Comparison of ENCODE assay signal across 1 cellular context in the genomic region with DNA sequence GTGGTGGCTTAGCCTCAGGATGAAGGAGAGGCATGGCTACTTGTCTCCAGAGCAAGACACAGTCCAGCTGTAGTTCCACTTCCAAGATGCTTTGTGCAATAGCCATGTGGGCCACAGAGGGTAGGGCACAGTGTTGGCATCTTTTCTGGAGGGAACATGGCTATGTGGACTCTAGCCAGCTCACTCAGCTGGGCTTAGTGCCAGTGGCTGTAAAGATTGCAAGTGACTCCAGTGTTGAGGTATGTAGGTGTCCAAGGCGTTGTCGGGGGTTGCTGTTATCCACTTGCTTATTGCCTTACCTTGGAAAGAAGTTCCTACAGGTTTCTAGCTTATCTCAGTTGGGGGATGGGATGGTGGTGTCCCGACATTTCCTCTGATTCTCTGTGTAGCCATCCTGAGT.
TF ChIP-seq lines count a peak whose summit lies in the region.

No MANE protein-coding gene starts in this region.

TF ChIP-seq in HCT116, 20 proteins besides CTCF, POLR2A, EP300 and RAD21 (continued from another document):
- TF ChIP-seq, protein P1, sequence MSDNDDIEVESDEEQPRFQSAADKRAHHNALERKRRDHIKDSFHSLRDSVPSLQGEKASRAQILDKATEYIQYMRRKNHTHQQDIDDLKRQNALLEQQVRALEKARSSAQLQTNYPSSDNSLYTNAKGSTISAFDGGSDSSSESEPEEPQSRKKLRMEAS (IDR thresholded peaks at IDR 0.05) = no peak
- TF ChIP-seq SIN3A (IDR thresholded peaks at IDR 0.05; ENCODE audit: low read depth) = no peak
- no peak for TF ChIP-seq REST (IDR thresholded peaks at IDR 0.05; ENCODE audit: low read depth)
- no peak for TF ChIP-seq POLR2AphosphoS5 (IDR thresholded peaks at IDR 0.05; ENCODE audit: low read depth, low read length)
- TF ChIP-seq EZH2 (IDR thresholded peaks at IDR 0.05) = no peak
- no peak for TF ChIP-seq TCF7L2 (IDR thresholded peaks at IDR 0.05; ENCODE audit: borderline replicate concordance, extremely low read depth, insufficient read depth, insufficient read length)
- no peak for TF ChIP-seq JUND (IDR thresholded peaks at IDR 0.05)
- TF ChIP-seq CBX3 (IDR thresholded peaks at IDR 0.05; ENCODE audit: low read depth) = no peak
